ENCODE assay signal across 1 cellular context in genomic region chr11:75351541-75352416, GRCh38.
A peak's percentile ranks its signal among the peaks of the same experiment; 100 is the strongest.
TF ChIP-seq lines count a peak whose summit lies in the region.

ARRB1 (minus strand) TSS chr11:75351661; CDS start chr11:75351607, 54 bp downstream.

TF ChIP-seq in K562, 482 proteins besides CTCF, POLR2A, EP300 and RAD21 (continued from another document and continues in another):
- TF ChIP-seq CEBPZ (IDR thresholded peaks at IDR 0.05; ENCODE audit: borderline replicate concordance, low read depth, low read length) = no peak
- no peak for TF ChIP-seq ZNF3 (CRISPR knock-in tag; IDR thresholded peaks at IDR 0.05)
- no peak for TF ChIP-seq ZNF77 (CRISPR knock-in tag; IDR thresholded peaks at IDR 0.05)
- no peak for TF ChIP-seq CCAR2 (IDR thresholded peaks at IDR 0.05; ENCODE audit: low read depth, low read length)
- TF ChIP-seq DIDO1 (tag; IDR thresholded peaks at IDR 0.05; ENCODE audit: low read depth) = no peak
- TF ChIP-seq BACH1 (tag; IDR thresholded peaks at IDR 0.05) = no peak
- no peak for TF ChIP-seq USF1 (CRISPR knock-in tag; IDR thresholded peaks at IDR 0.05)
- TF ChIP-seq ZNF324 (CRISPR knock-in tag; IDR thresholded peaks at IDR 0.05) = no peak
- no peak for TF ChIP-seq MEF2A (IDR thresholded peaks at IDR 0.05; ENCODE audit: control insufficient read depth, low read depth, low read length)
- TF ChIP-seq CTBP1 (IDR thresholded peaks at IDR 0.05; ENCODE audit: borderline replicate concordance) = peak; percentile 76; the same call in 1 of the 2 replicates
- TF ChIP-seq NEUROD1 (IDR thresholded peaks at IDR 0.05; ENCODE audit: borderline replicate concordance, low read depth, low read length, partially characterized antibody) = no peak
- 0 out of 2 replicates have a peak, but pooled peaks have one; percentile 13 for TF ChIP-seq ATF7 (IDR thresholded peaks at IDR 0.05)
- TF ChIP-seq SRSF3 (IDR thresholded peaks at IDR 0.05; ENCODE audit: insufficient read depth, low read length) = no peak
- TF ChIP-seq TRIM28 (IDR thresholded peaks at IDR 0.05) = no peak
- TF ChIP-seq CBX5 (IDR thresholded peaks at IDR 0.05; ENCODE audit: borderline replicate concordance, low read depth) = no peak
- no peak for TF ChIP-seq ZNF347 (CRISPR knock-in tag; IDR thresholded peaks at IDR 0.05; ENCODE audit: low read depth)
- no peak for TF ChIP-seq XRCC4 (IDR thresholded peaks at IDR 0.05; ENCODE audit: extremely low read depth, insufficient read depth, insufficient read length)
- no peak for TF ChIP-seq MITF (IDR thresholded peaks at IDR 0.05)
- peak; percentile 49 for TF ChIP-seq U2AF1 (optimal IDR thresholded peaks at IDR 0.05; ENCODE audit: low read depth, low read length)
- no peak for TF ChIP-seq MBD1 (CRISPR knock-in tag; IDR thresholded peaks at IDR 0.05)
- TF ChIP-seq ZKSCAN3 (CRISPR knock-in tag; IDR thresholded peaks at IDR 0.05) = no peak
- no peak for TF ChIP-seq STAT5B (CRISPR knock-in tag; IDR thresholded peaks at IDR 0.05)
- no peak for TF ChIP-seq CBFB (CRISPR knock-in tag; IDR thresholded peaks at IDR 0.05)
- TF ChIP-seq THRB (CRISPR knock-in tag; conservative IDR thresholded peaks at IDR 0.05) = peak; percentile 50; the same call in 1 of the 2 replicates
- TF ChIP-seq NONO (IDR thresholded peaks at IDR 0.05; ENCODE audit: low read depth in 2 of 2, low read length in 1 of 2) = peak; percentile 28 to 29; a peak in 1 of 4 replicates
- no peak for TF ChIP-seq TGIF2 (CRISPR knock-in tag; IDR thresholded peaks at IDR 0.05)
- TF ChIP-seq KLF6 (CRISPR knock-in tag; IDR thresholded peaks at IDR 0.05; ENCODE audit: borderline replicate concordance) = no peak
- TF ChIP-seq ADNP (tag; IDR thresholded peaks at IDR 0.05) = no peak
- TF ChIP-seq BCOR (IDR thresholded peaks at IDR 0.05) = peak; percentile 46
- TF ChIP-seq TEAD1 (CRISPR knock-in tag; IDR thresholded peaks at IDR 0.05) = no peak
- no peak for TF ChIP-seq THRA (IDR thresholded peaks at IDR 0.05)
- TF ChIP-seq TCF7 (IDR thresholded peaks at IDR 0.05; ENCODE audit: borderline replicate concordance) = no peak
- no peak; a peak in 1 of 6 replicates for TF ChIP-seq ZBTB11 (CRISPR knock-in tag; IDR thresholded peaks at IDR 0.05)
- no peak for TF ChIP-seq ETS2 (tag; IDR thresholded peaks at IDR 0.05; ENCODE audit: borderline replicate concordance, poor library complexity, severe bottlenecking)
- no peak for TF ChIP-seq ZNF124 (CRISPR knock-in tag; IDR thresholded peaks at IDR 0.05)
- peak; percentile 92 for TF ChIP-seq NFRKB (IDR thresholded peaks at IDR 0.05; ENCODE audit: low read depth)
- no peak for TF ChIP-seq DACH1 (IDR thresholded peaks at IDR 0.05; ENCODE audit: partially characterized antibody)
- TF ChIP-seq ZNF217 (CRISPR knock-in tag; IDR thresholded peaks at IDR 0.05) = no peak
- no peak for TF ChIP-seq E2F4 (CRISPR knock-in tag; IDR thresholded peaks at IDR 0.05; ENCODE audit: low read depth)
- TF ChIP-seq TCF7L2 (IDR thresholded peaks at IDR 0.05; ENCODE audit: low read depth, low read length) = no peak
- peak; percentile 84 to 87 for TF ChIP-seq NRF1 (conservative IDR thresholded peaks at IDR 0.05 in 1 of 2, IDR thresholded peaks at IDR 0.05 in 1 of 2)
- no peak for TF ChIP-seq ID3 (CRISPR knock-in tag; IDR thresholded peaks at IDR 0.05)
- TF ChIP-seq ID3 (tag; IDR thresholded peaks at IDR 0.05) = no peak; the same call in 1 of the 2 replicates
- no peak for TF ChIP-seq ATF6 (CRISPR knock-in tag; IDR thresholded peaks at IDR 0.05)
- no peak for TF ChIP-seq KHSRP (IDR thresholded peaks at IDR 0.05)
- TF ChIP-seq MIER1 (IDR thresholded peaks at IDR 0.05; ENCODE audit: low read depth) = 0 out of 2 replicates have a peak, but pooled peaks have one; percentile 14
- peak; percentile 74 for TF ChIP-seq GABPB1 (CRISPR knock-in tag; IDR thresholded peaks at IDR 0.05)
- TF ChIP-seq GABPA (tag; conservative IDR thresholded peaks at IDR 0.05; ENCODE audit: low read depth) = peak; percentile 69
- TF ChIP-seq SNIP1 (IDR thresholded peaks at IDR 0.05; ENCODE audit: low read depth) = no peak
- TF ChIP-seq KDM1A (IDR thresholded peaks at IDR 0.05) = peak in 1 of 2 experiments; percentile 81; a peak in 1 of 4 replicates
- TF ChIP-seq ZFX (CRISPR knock-in tag; IDR thresholded peaks at IDR 0.05) = peak; percentile 87
- TF ChIP-seq HDAC1 (IDR thresholded peaks at IDR 0.05) = peak in 1 of 2 experiments; percentile 97; a peak in 2 of 4 replicates
- peak; percentile 48; the same call in 1 of the 2 replicates for TF ChIP-seq NBN (IDR thresholded peaks at IDR 0.05; ENCODE audit: low read depth)
- TF ChIP-seq KLF1 (tag; IDR thresholded peaks at IDR 0.05) = peak; percentile 70; the same call in 1 of the 2 replicates
- no peak for TF ChIP-seq ZBED1 (IDR thresholded peaks at IDR 0.05)
- no peak; the same call in 1 of the 2 replicates for TF ChIP-seq FOXP1 (CRISPR knock-in tag; IDR thresholded peaks at IDR 0.05)
